1 cellular context compared by ENCODE assay signal in the genomic region with DNA sequence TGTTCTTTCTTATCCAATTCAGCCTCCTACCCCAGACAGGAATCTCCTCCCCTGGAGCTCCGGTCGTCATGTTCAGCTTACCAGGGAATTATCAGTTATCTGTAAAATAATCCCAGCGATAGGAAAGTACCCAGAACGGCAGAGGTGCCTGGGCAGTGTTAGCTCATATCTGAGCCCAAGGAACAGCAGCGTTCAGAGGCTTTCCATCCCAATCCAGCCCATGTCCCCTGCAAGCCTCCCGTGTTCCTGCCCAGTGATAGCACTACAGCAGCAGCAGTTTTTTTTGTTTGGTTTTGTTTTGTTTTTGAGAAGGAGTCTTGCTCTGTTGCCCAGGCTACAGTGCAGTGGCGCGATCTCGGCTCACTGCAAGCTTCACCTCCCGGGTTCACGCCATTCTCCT.
TF ChIP-seq lines count a peak whose summit lies in the region.

No MANE protein-coding gene starts in this region.

TF ChIP-seq in A549, 52 proteins besides CTCF, POLR2A, EP300 and RAD21 (continued from another document):
- TF ChIP-seq PBX3 (IDR thresholded peaks at IDR 0.05): no peak
- no peak for TF ChIP-seq RNF2 (IDR thresholded peaks at IDR 0.05; ENCODE audit: borderline replicate concordance, low read depth)
- no peak for TF ChIP-seq CEBPB (IDR thresholded peaks at IDR 0.05)
- TF ChIP-seq SREBF2 (IDR thresholded peaks at IDR 0.05): no peak
- no peak for TF ChIP-seq FOXS1 (CRISPR knock-in tag; IDR thresholded peaks at IDR 0.05)
- TF ChIP-seq HOXB5 (CRISPR knock-in tag; IDR thresholded peaks at IDR 0.05): no peak
